10 cellular contexts compared by ENCODE assay signal in genomic region chr3:126287171-126287535, GRCh38.
DNase-seq lines count a peak whose midpoint lies in the region; ATAC-seq and TF ChIP-seq lines count a peak whose summit lies in the region.
"Had no signal": no experiment of that assay in that cellular context is flagged by ENCODE, and none has a peak within 500 bp of the region (broad histone marks: within the 10 kb centered on the region; RNA-seq: fewer than 3 reads in every experiment).

No MANE protein-coding gene starts in this region.

- RAD21 ChIA-PET in HCT116 (lab: Charles Lee; ENCODE audit: low non-redundant PET in 1 of 2, low total read pairs in 2 of 2, uncharacterized antibody in 2 of 2, unreplicated experiment in 2 of 2), result interaction anchor here in 1 of 2 experiments (0.6 kb wide), 1 partner anchor 1288 kb away, joined by 3 read pairs; no protein-coding TSS in a partner anchor

- H2AFZ ChIP-seq in HCT116 (ENCODE audit: low read depth, low read length, poor library complexity, severe bottlenecking), result peak overlapping the region; percentile 77
- H2AFZ ChIP-seq: PC-9 had no signal

- H3K27me3 ChIP-seq in HCT116 (ENCODE audit: insufficient read depth, low read length) (no peaks in the 10 kb centered on the region), kidney epithelial cell (ENCODE audit: control insufficient read depth, insufficient read depth, low read length) (peaks cover 10% of the 10 kb centered on the region)

- ATAC-seq in HCT116, result peak; percentile 55
- no peak for ATAC-seq in GM18517 (IDR thresholded peaks at IDR 0.05; ENCODE audit: unreplicated experiment)
- no peak for ATAC-seq in GM21526 (IDR thresholded peaks at IDR 0.05; ENCODE audit: low FRiP score, unreplicated experiment)
- ATAC-seq in GM18858 (IDR thresholded peaks at IDR 0.05; ENCODE audit: unreplicated experiment), result no peak

- TF ChIP-seq POLR2A in HCT116 (IDR thresholded peaks at IDR 0.05; ENCODE audit: borderline replicate concordance, extremely low read depth, insufficient read depth, insufficient read length), result no peak

- POLR2A ChIA-PET in HCT116 (lab: Charles Lee), result interaction anchor here (0.6 kb wide), 1 partner anchor 9 kb away, joined by 3 read pairs; no protein-coding TSS in a partner anchor

- H4K20me1 ChIP-seq in HCT116 (ENCODE audit: insufficient read depth), result no peaks in the 10 kb centered on the region

- TF ChIP-seq RAD21 in HCT116 (IDR thresholded peaks at IDR 0.05; ENCODE audit: low read depth), result no peak

- H3K9me2 ChIP-seq in HCT116 (ENCODE audit: insufficient read depth), result no peaks in the 10 kb centered on the region

- no peak for TF ChIP-seq CTCF in HCT116 (IDR thresholded peaks at IDR 0.05 in 2 of 3, conservative IDR thresholded peaks at IDR 0.05 in 1 of 3; ENCODE audit: borderline replicate concordance in 1 of 3, insufficient read depth in 1 of 3, low read depth in 2 of 3, low read length in 2 of 3)
- TF ChIP-seq CTCF in kidney epithelial cell (IDR thresholded peaks at IDR 0.05; ENCODE audit: insufficient read depth, low read length, poor library complexity, severe bottlenecking), result no peak

- H3K36me3 ChIP-seq in HCT116 (ENCODE audit: control insufficient read depth in 1 of 2, insufficient read depth in 2 of 2, low read length in 2 of 2) (no peaks in the 10 kb centered on the region), kidney epithelial cell (ENCODE audit: control insufficient read depth, insufficient read depth, low read length) (no peaks in the 10 kb centered on the region)

- H3K4me3 ChIP-seq in HCT116 (replicated peaks in 1 of 2; ENCODE audit: low read depth in 1 of 2, low read length in 2 of 2) (peak overlapping the region; percentile 8 to 43), kidney epithelial cell (ENCODE audit: low read depth, low read length) (peak overlapping the region; percentile 39), skin epidermis (peak overlapping the region in 5 of 7 experiments; percentile 0 to 32 (median 8))
- H3K4me3 ChIP-seq: PC-9 had no signal

- H3K79me2 ChIP-seq in HCT116 (ENCODE audit: insufficient read depth, low read length), result no peaks in the 10 kb centered on the region

- H3K4me2 ChIP-seq in HCT116 (ENCODE audit: low read length), result peak overlapping the region; percentile 76
- H3K4me2 ChIP-seq: PC-9 had no signal

- intact Hi-C loops in HCT116 (cut with micrococcal nuclease), result no loop called here

- DNase-seq in HCT116 (ENCODE audit: low read depth, low spot score) (no peak), kidney epithelial cell (ENCODE audit: low read depth) (no peak), activated T-cell treated with anti-CD3 and anti-CD28 coated beads for 4 hours (no peak)
- DNase-seq: stimulated activated CD4-positive, alpha-beta T cell treated with anti-CD3 and anti-CD28 coated beads, Interleukin-4, amount 100 ng/mL, for 24 hours had no signal

- peaks cover 15 to 39% of the 10 kb centered on the region in 2 experiments for H3K4me1 ChIP-seq in HCT116 (ENCODE audit: control insufficient read depth in 1 of 2, insufficient read depth in 2 of 2, low read length in 2 of 2)

- H3K27ac ChIP-seq in HCT116 (ENCODE audit: low read depth, low read length) (no peak overlapping the region; the same call in 1 of the 2 replicates), cingulate gyrus (ENCODE audit: low read depth, low read length) (peak overlapping the region; percentile 72), skin epidermis (peak overlapping the region in 1 of 21 experiments; percentile 27)
- H3K27ac ChIP-seq: PC-9 had no signal

- H3K9ac ChIP-seq in HCT116 (ENCODE audit: low read length), result peak overlapping the region; percentile 41

- CTCF ChIA-PET in HCT116 (lab: Charles Lee), result no interaction called here

- H3K9me3 ChIP-seq in HCT116 (ENCODE audit: control insufficient read depth in 1 of 2, insufficient read depth in 1 of 2, low read depth in 1 of 2, low read length in 2 of 2), result no peaks in the 10 kb centered on the region

- no TSS peak for BruUV-seq in HCT116 (replicated peaks; lab: Mats Ljungman, UMichigan)

TF ChIP-seq in HCT116, 20 proteins besides CTCF, POLR2A, EP300 and RAD21:
- no peak for TF ChIP-seq CBX3 (IDR thresholded peaks at IDR 0.05; ENCODE audit: low read depth)
- no peak for TF ChIP-seq SP1 (IDR thresholded peaks at IDR 0.05; ENCODE audit: low read depth)
- 0 out of 2 replicates have a peak, but pooled peaks have one; percentile 11 for TF ChIP-seq ZFX (IDR thresholded peaks at IDR 0.05)
- no peak for TF ChIP-seq ZBTB33 (IDR thresholded peaks at IDR 0.05; ENCODE audit: extremely low read depth, insufficient replicate concordance, low read length)
